Comparison of ENCODE assay signal across 8 cellular contexts in genomic region chr5:36876389-36876964, GRCh38. TPM values are rescaled to one million over a fixed set of nuclear protein-coding genes. Genes with fewer than 3 reads are reported as not detected.
A peak's percentile ranks its signal among the peaks of the same experiment; 100 is the strongest.
DNase-seq lines count a peak whose midpoint lies in the region; ATAC-seq and TF ChIP-seq lines count a peak whose summit lies in the region.

Gene NIPBL, plus strand, starts transcription at chr5:36876769. Its CDS starts 76,928 bp downstream, at chr5:36953697.

- peak within 1 kb of the TSS; percentile 86 to 95 for H3K4me3 ChIP-seq in muscle layer of duodenum (ENCODE audit: low read depth in 1 of 2, low read length in 2 of 2)

- H3K36me3 Mint-ChIP-seq in activated T-cell treated with anti-CD3 and anti-CD28 coated beads, Interleukin-2, amount 50 U/mL, for 24 hours (ENCODE audit: low read depth): peaks cover 41% of the 10 kb centered on the region

- H3K4me1 ChIP-seq in muscle layer of duodenum (ENCODE audit: control insufficient read depth in 1 of 2, insufficient read depth in 2 of 2, low read length in 2 of 2): peaks cover 10 to 41% of the 10 kb centered on the region in 2 donors

- peak within 1 kb of the TSS; percentile 97 for H3K27ac ChIP-seq in muscle layer of duodenum (ENCODE audit: low read length)

- H3K4me1 Mint-ChIP-seq in activated T-cell treated with anti-CD3 and anti-CD28 coated beads, Interleukin-2, amount 50 U/mL, for 24 hours (ENCODE audit: low read depth): peaks cover 54% of the 10 kb centered on the region

- in situ Hi-C loops in KBM-7 (cut with MboI; ENCODE audit: low pct_unique_long_range_greater_than_20kb, low sequenced_read_pairs): no loop called here

- H3K27me3 ChIP-seq in muscle layer of duodenum (ENCODE audit: low read depth, low read length): no peaks in the 10 kb centered on the region

- no peaks in the 10 kb centered on the region for H3K27me3 Mint-ChIP-seq in activated T-cell treated with anti-CD3 and anti-CD28 coated beads, Interleukin-2, amount 50 U/mL, for 24 hours

- peak within 1 kb of the TSS; percentile 98 for H3K27ac Mint-ChIP-seq in activated T-cell treated with anti-CD3 and anti-CD28 coated beads, Interleukin-2, amount 50 U/mL, for 24 hours

- H3K9me3 Mint-ChIP-seq in activated T-cell treated with anti-CD3 and anti-CD28 coated beads, Interleukin-2, amount 50 U/mL, for 24 hours: no peaks in the 10 kb centered on the region

- H3K36me3 ChIP-seq in muscle layer of duodenum (ENCODE audit: control insufficient read depth in 1 of 2, insufficient read depth in 2 of 2, low read length in 2 of 2): peaks cover 0 to 14% of the 10 kb centered on the region in 2 donors

- H3K4me3 Mint-ChIP-seq in activated T-cell treated with anti-CD3 and anti-CD28 coated beads, Interleukin-2, amount 50 U/mL, for 24 hours: peak within 1 kb of the TSS; percentile 92

- ATAC-seq in GM21723 (IDR thresholded peaks at IDR 0.05; ENCODE audit: unreplicated experiment) (peak; percentile 65), esophagus mucosa (peak; percentile 90)

- no peaks in the 10 kb centered on the region for H3K9me3 ChIP-seq in muscle layer of duodenum (ENCODE audit: control insufficient read depth in 1 of 2, low read length in 2 of 2)

- peak; percentile 96 for DNase-seq in DMS53 (lab: John Stamatoyannopoulos, UW)
- DNase-seq in KBM-7: peak; percentile 96
- DNase-seq in activated T-cell treated with anti-CD3 and anti-CD28 coated beads, Interleukin-2, amount 50 U/mL, for 24 hours: peak; percentile 89
- DNase-seq in stimulated activated CD8-positive, alpha-beta memory T cell treated with anti-CD3 and anti-CD28 coated beads, Interleukin-7, amount 100 ng/mL, for 4 hours (ENCODE audit: low read depth in 2 of 2): peak; percentile 82 to 84

TF ChIP-seq in PFSK-1, 5 proteins besides CTCF, POLR2A, EP300 and RAD21:
- peak; percentile 88; the same call in 1 of the 2 replicates for TF ChIP-seq TAF1 (IDR thresholded peaks at IDR 0.05; ENCODE audit: borderline replicate concordance, insufficient read depth, low read length)
- TF ChIP-seq REST (IDR thresholded peaks at IDR 0.05; ENCODE audit: insufficient read depth in 1 of 2, low read depth in 2 of 2, low read length in 2 of 2): no peak
- peak; percentile 81 for TF ChIP-seq POLR2AphosphoS5 (IDR thresholded peaks at IDR 0.05; ENCODE audit: low read depth, low read length)
- TF ChIP-seq FOXP2 (optimal IDR thresholded peaks at IDR 0.05; ENCODE audit: borderline replicate concordance, extremely low read depth, extremely low read length, insufficient read depth): peak; percentile 23

RNA-seq across cellular contexts. Expression of gene NIPBL, which starts in this region (rescaled TPM):
- polyA plus RNA-seq in PFSK-1 (2012; ENCODE audit: insufficient read length, low read depth): 13.0 TPM
- 36.1 TPM for total RNA-seq in esophagus mucosa

Comparison
In these comparisons a context has a peak if more than half of its experiments do, and no peak if none do; other contexts are left out.
1. Peak in every context shown above with its lines: DNase-seq, ATAC-seq, H3K4me3 ChIP-seq and H3K27ac ChIP-seq.